In genomic region chr7:55438085-55438764, GRCh38 we compare ENCODE assay signal across 13 cellular contexts.
DNase-seq lines count a peak whose midpoint lies in the region; ATAC-seq and TF ChIP-seq lines count a peak whose summit lies in the region.
"Had no signal": no experiment of that assay in that cellular context is flagged by ENCODE, and none has a peak within 500 bp of the region (broad histone marks: within the 10 kb centered on the region; RNA-seq: fewer than 3 reads in every experiment).

No MANE protein-coding gene starts in this region.

- peaks cover 19 to 52% (median 41%) of the 10 kb centered on the region in 4 donors for H3K4me1 Mint-ChIP-seq in naive thymus-derived CD8-positive, alpha-beta T cell
- peaks cover 52% of the 10 kb centered on the region for H3K4me1 Mint-ChIP-seq in activated CD4-positive, alpha-beta T cell treated with anti-CD3 and anti-CD28 coated beads, Interleukin-2, amount 10 ng/mL, durations not matched to agents 7 days and 5 days
- H3K4me1 Mint-ChIP-seq in natural killer cell, result peaks cover 11% of the 10 kb centered on the region in 2 donors

- POLR2A ChIA-PET in naive thymus-derived CD8-positive, alpha-beta T cell (lab: Charles Lee), result no interaction called here
- POLR2A ChIA-PET in activated CD4-positive, alpha-beta T cell treated with anti-CD3 and anti-CD28 coated beads, Interleukin-2, amount 10 ng/mL, durations not matched to agents 7 days and 5 days (lab: Charles Lee), result no interaction called here

- peaks cover 0 to 2% (median 0%) of the 10 kb centered on the region in 3 donors for H3K36me3 Mint-ChIP-seq in naive thymus-derived CD8-positive, alpha-beta T cell
- H3K36me3 Mint-ChIP-seq in activated CD4-positive, alpha-beta T cell treated with anti-CD3 and anti-CD28 coated beads, Interleukin-2, amount 10 ng/mL, durations not matched to agents 7 days and 5 days (ENCODE audit: low read depth), result peaks cover 4% of the 10 kb centered on the region
- H3K36me3 Mint-ChIP-seq in natural killer cell, result no peaks in the 10 kb centered on the region
- H3K36me3 Mint-ChIP-seq: memory B cell had no signal

- peak overlapping the region in 4 of 10 donors; percentile 13 to 58 (median 28) for H3K4me3 Mint-ChIP-seq in naive thymus-derived CD8-positive, alpha-beta T cell
- H3K4me3 Mint-ChIP-seq in activated CD4-positive, alpha-beta T cell treated with anti-CD3 and anti-CD28 coated beads, Interleukin-2, amount 10 ng/mL, durations not matched to agents 7 days and 5 days, result no peak overlapping the region
- no peak overlapping the region for H3K4me3 Mint-ChIP-seq in natural killer cell
- H3K4me3 Mint-ChIP-seq: HFFc6, memory B cell had no signal

- H3K27ac Mint-ChIP-seq in naive thymus-derived CD8-positive, alpha-beta T cell, result peak overlapping the region in 9 of 10 donors; percentile 13 to 89 (median 53)
- H3K27ac Mint-ChIP-seq in activated CD4-positive, alpha-beta T cell treated with anti-CD3 and anti-CD28 coated beads, Interleukin-2, amount 10 ng/mL, durations not matched to agents 7 days and 5 days, result no peak overlapping the region
- no peak overlapping the region for H3K27ac Mint-ChIP-seq in natural killer cell
- H3K27ac Mint-ChIP-seq: HFFc6 had no signal

- no peak for TF ChIP-seq CTCF in natural killer cell (IDR thresholded peaks at IDR 0.05)

- intact Hi-C loops in natural killer cell (cut with micrococcal nuclease), result no loop called here

- no peaks in the 10 kb centered on the region for H3K9me3 Mint-ChIP-seq in naive thymus-derived CD8-positive, alpha-beta T cell
- H3K9me3 Mint-ChIP-seq in activated CD4-positive, alpha-beta T cell treated with anti-CD3 and anti-CD28 coated beads, Interleukin-2, amount 10 ng/mL, durations not matched to agents 7 days and 5 days, result no peaks in the 10 kb centered on the region
- H3K9me3 Mint-ChIP-seq in natural killer cell, result no peaks in the 10 kb centered on the region
- H3K9me3 Mint-ChIP-seq: HFFc6, memory B cell had no signal

- DNase-seq in DMS153 treated with DMSO at 0.1 percent for 48 hours (lab: John Stamatoyannopoulos, UW; ENCODE audit: unreplicated experiment) (peak; percentile 83), NCI-H1417 (lab: John Stamatoyannopoulos, UW) (peak; percentile 75 to 94 (median 85)), NCI-H774 (lab: John Stamatoyannopoulos, UW) (peak; percentile 85), cerebellum (ENCODE audit: low spot score) (no peak), natural killer cell (no peak)
- DNase-seq in naive thymus-derived CD8-positive, alpha-beta T cell, result no peak
- no peak for DNase-seq in activated CD4-positive, alpha-beta T cell treated with anti-CD3 and anti-CD28 coated beads, Interleukin-2, amount 10 ng/mL, durations not matched to agents 7 days and 5 days
- DNase-seq: activated naive CD4-positive, alpha-beta T cell treated with anti-CD3 and anti-CD28 coated beads, Interleukin-2, amount 50 U/mL, for 16 hours; HFFc6; MG63; occipital lobe; stimulated activated naive CD4-positive, alpha-beta T cell had no signal

- CTCF ChIA-PET in activated CD4-positive, alpha-beta T cell treated with anti-CD3 and anti-CD28 coated beads, Interleukin-2, amount 10 ng/mL, durations not matched to agents 7 days and 5 days (lab: Charles Lee), result no interaction called here

- H3K27me3 Mint-ChIP-seq in naive thymus-derived CD8-positive, alpha-beta T cell, result no peaks in the 10 kb centered on the region
- H3K27me3 Mint-ChIP-seq in activated CD4-positive, alpha-beta T cell treated with anti-CD3 and anti-CD28 coated beads, Interleukin-2, amount 10 ng/mL, durations not matched to agents 7 days and 5 days, result no peaks in the 10 kb centered on the region
- H3K27me3 Mint-ChIP-seq in natural killer cell (ENCODE audit: low read depth in 2 of 2), result no peaks in the 10 kb centered on the region
- H3K27me3 Mint-ChIP-seq: memory B cell had no signal

- no peak for ATAC-seq in naive thymus-derived CD8-positive, alpha-beta T cell
- ATAC-seq in natural killer cell, result no peak

Comparison
In these comparisons a context has a peak if more than half of its experiments do, and no peak if none do; other contexts are left out.
1. DNase-seq: peak in DMS153 treated with DMSO at 0.1 percent for 48 hours (single experiment), NCI-H1417 (3 of 3) and NCI-H774 (single experiment); none in naive thymus-derived CD8-positive, alpha-beta T cell (0 of 10), activated CD4-positive, alpha-beta T cell treated with anti-CD3 and anti-CD28 coated beads, Interleukin-2, amount 10 ng/mL, durations not matched to agents 7 days and 5 days (single experiment), cerebellum (single experiment) and natural killer cell (single experiment).
2. H3K27ac Mint-ChIP-seq: peak in naive thymus-derived CD8-positive, alpha-beta T cell (9 of 10); none in activated CD4-positive, alpha-beta T cell treated with anti-CD3 and anti-CD28 coated beads, Interleukin-2, amount 10 ng/mL, durations not matched to agents 7 days and 5 days (single experiment) and natural killer cell (0 of 2).